Comparison of ENCODE assay signal across 13 cellular contexts in the genomic region with DNA sequence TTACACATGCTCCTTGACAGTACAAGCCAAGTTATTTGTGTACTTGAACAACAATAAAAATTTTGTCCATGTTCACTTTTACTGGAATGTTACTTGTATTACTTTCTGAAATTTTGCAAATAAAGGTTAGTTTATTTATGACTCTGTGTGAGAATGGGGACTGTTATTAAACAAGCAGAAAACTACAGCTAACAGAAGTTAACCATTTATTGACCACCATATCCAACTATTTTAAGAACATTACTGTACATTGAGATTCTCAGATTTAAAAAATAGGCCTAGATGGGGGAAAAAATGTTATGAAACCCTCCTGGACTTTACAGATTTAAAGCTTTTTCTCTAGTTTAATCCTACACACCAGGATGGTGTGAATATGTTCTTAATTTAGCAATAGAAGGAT. TPM values are rescaled to one million over a fixed set of nuclear protein-coding genes. Genes with fewer than 3 reads are reported as not detected.
DNase-seq lines count a peak whose midpoint lies in the region; ATAC-seq and TF ChIP-seq lines count a peak whose summit lies in the region.
"Had no signal": no experiment of that assay in that cellular context is flagged by ENCODE, and none has a peak within 500 bp of the region (broad histone marks: within the 10 kb centered on the region; RNA-seq: fewer than 3 reads in every experiment).

No MANE protein-coding gene starts in this region.

- H3K23ac ChIP-seq in mesenchymal stem cell (ENCODE audit: low read length in 2 of 2), result no peak overlapping the region

- no peak overlapping the region for H3K27ac ChIP-seq in AG04450 (ENCODE audit: low read depth, low read length)
- no peak overlapping the region for H3K27ac ChIP-seq in mesenchymal stem cell (ENCODE audit: low read length, poor library complexity, severe bottlenecking)

- H2BK5ac ChIP-seq in mesenchymal stem cell (ENCODE audit: low read depth, low read length, poor library complexity, severe bottlenecking), result no peak overlapping the region

- H3K9me3 Mint-ChIP-seq in activated T-helper 1 cell treated with anti-CD3 and anti-CD28 coated beads, Interleukin-12 subunit alpha, Interleukin-12 subunit beta, Interleukin-2, Interleukin-4 antibody, amounts not matched to agents 30 ng/mL and 10 ng/mL and 1 ng/mL, durations not matched to agents 14 hours and 24 hours and 36 hours, result no peaks in the 10 kb centered on the region

- H3K9me3 ChIP-seq in AG04450 (ENCODE audit: control insufficient read depth, insufficient read depth, low read length) (no peaks in the 10 kb centered on the region; the same call in 1 of the 2 replicates), mesenchymal stem cell (ENCODE audit: control insufficient read depth, low read length) (no peaks in the 10 kb centered on the region)

- peak overlapping the region; percentile 90 for H3K4me3 Mint-ChIP-seq in activated T-helper 1 cell treated with anti-CD3 and anti-CD28 coated beads, Interleukin-12 subunit alpha, Interleukin-12 subunit beta, Interleukin-2, Interleukin-4 antibody, amounts not matched to agents 30 ng/mL and 10 ng/mL and 1 ng/mL, durations not matched to agents 14 hours and 24 hours and 36 hours

- H2BK12ac ChIP-seq in mesenchymal stem cell (ENCODE audit: low read length in 2 of 2), result no peak overlapping the region

- peaks cover 15% of the 10 kb centered on the region for H3K79me1 ChIP-seq in mesenchymal stem cell (replicated peaks; ENCODE audit: low read length, poor library complexity, severe bottlenecking)

- DNase-seq in AG04450 (ENCODE audit: low read depth, low spot score) (no peak), GM06990 (ENCODE audit: extremely low read depth, insufficient read length) (no peak), mesenchymal stem cell (no peak), NCI-H1092 (lab: John Stamatoyannopoulos, UW) (no peak), omental fat pad (ENCODE audit: low spot score) (no peak), SW480 (ENCODE audit: low spot score) (no peak), NCI-H69 (lab: John Stamatoyannopoulos, UW) (no peak)
- no peak for DNase-seq in activated T-helper 1 cell treated with anti-CD3 and anti-CD28 coated beads, Interleukin-12 subunit alpha, Interleukin-12 subunit beta, Interleukin-2, Interleukin-4 antibody, amounts not matched to agents 30 ng/mL and 10 ng/mL and 1 ng/mL, durations not matched to agents 14 hours and 24 hours and 36 hours (ENCODE audit: low spot score)
- DNase-seq: activated CD8-positive, alpha-beta memory T cell treated with anti-CD3 and anti-CD28 coated beads, Interleukin-2, amount 50 U/mL, for 48 hours; C1 segment of cervical spinal cord; dermis blood vessel endothelial cell; NCI-H446 treated with DMSO at 0.1 percent for 48 hours; right cardiac atrium had no signal

- H3K36me3 ChIP-seq in GM06990 (ENCODE audit: control insufficient read depth, insufficient read depth, low read length) (no peaks in the 10 kb centered on the region; the same call in 1 of the 2 replicates), mesenchymal stem cell (ENCODE audit: control insufficient read depth in 1 of 2, insufficient read depth in 2 of 2, low read depth in 1 of 2, low read length in 2 of 2) (peaks cover 12 to 18% of the 10 kb centered on the region in 2 experiments)

- H3K4me1 ChIP-seq in mesenchymal stem cell (ENCODE audit: control insufficient read depth, insufficient read depth, low read depth, low read length), result peaks cover 10% of the 10 kb centered on the region

- POLR2A ChIA-PET in AG04450 (lab: Yijun Ruan, JAX), result interaction anchor here (1.1 kb wide), 1 partner anchor 101 kb away, joined by 4 read pairs; the partner anchor contains the start of gene DCAF10

- no peak overlapping the region for H4K8ac ChIP-seq in mesenchymal stem cell (ENCODE audit: low read length)

- no peak overlapping the region for H3K18ac ChIP-seq in mesenchymal stem cell (ENCODE audit: low read depth in 1 of 2, low read length in 2 of 2)

- CTCF ChIA-PET in AG04450 (lab: Charles Lee), result interaction anchor here (0.7 to 2.9 kb wide), 6 partner anchors 10 to 421 kb away, joined by 3 to 11 read pairs (median 4); no protein-coding TSS in a partner anchor

- no peak overlapping the region for H3K14ac ChIP-seq in mesenchymal stem cell (ENCODE audit: low read length in 2 of 2)

- intact Hi-C loops in activated T-helper 1 cell treated with anti-CD3 and anti-CD28 coated beads, Interleukin-12 subunit alpha, Interleukin-12 subunit beta, Interleukin-2, Interleukin-4 antibody, amounts not matched to agents 30 ng/mL and 10 ng/mL and 1 ng/mL, durations not matched to agents 14 hours and 24 hours and 36 hours (cut with micrococcal nuclease), result loop anchor here (5.0 to 10.0 kb wide), 3 partner anchors 65 to 1417 kb away; partner anchors contain the start of gene ZBTB5

- H2BK15ac ChIP-seq in mesenchymal stem cell (ENCODE audit: low read depth, poor library complexity, severe bottlenecking), result no peak overlapping the region

- H4K91ac ChIP-seq in mesenchymal stem cell (ENCODE audit: low read length), result no peak overlapping the region

- no peak for ATAC-seq in omental fat pad (ENCODE audit: low FRiP score)
- ATAC-seq: right cardiac atrium had no signal

- H3K4ac ChIP-seq in mesenchymal stem cell (ENCODE audit: low read depth in 1 of 2, low read length in 2 of 2), result no peak overlapping the region

- TF ChIP-seq CTCF in AG04450 (IDR thresholded peaks at IDR 0.05; ENCODE audit: low read depth, low read length) (no peak), GM06990 (IDR thresholded peaks at IDR 0.05; ENCODE audit: insufficient read depth, low read length, poor library complexity, severe bottlenecking) (no peak), omental fat pad (IDR thresholded peaks at IDR 0.05) (no peak)

- H3K27me3 ChIP-seq in AG04450 (ENCODE audit: control insufficient read depth, insufficient read depth, low read length), result no peaks in the 10 kb centered on the region
- H3K27me3 ChIP-seq in GM06990 (replicated peaks; ENCODE audit: control insufficient read depth, insufficient read depth, low read length), result no peaks in the 10 kb centered on the region
- no peaks in the 10 kb centered on the region for H3K27me3 ChIP-seq in mesenchymal stem cell (ENCODE audit: control insufficient read depth in 1 of 2, insufficient read depth in 1 of 2, low read length in 2 of 2)

- H3K27me3 Mint-ChIP-seq in activated T-helper 1 cell treated with anti-CD3 and anti-CD28 coated beads, Interleukin-12 subunit alpha, Interleukin-12 subunit beta, Interleukin-2, Interleukin-4 antibody, amounts not matched to agents 30 ng/mL and 10 ng/mL and 1 ng/mL, durations not matched to agents 14 hours and 24 hours and 36 hours (ENCODE audit: insufficient read depth), result peaks cover 5% of the 10 kb centered on the region

- peak overlapping the region; percentile 90 for H3K9ac ChIP-seq in mesenchymal stem cell (ENCODE audit: low read length)

- H3K27ac Mint-ChIP-seq in activated T-helper 1 cell treated with anti-CD3 and anti-CD28 coated beads, Interleukin-12 subunit alpha, Interleukin-12 subunit beta, Interleukin-2, Interleukin-4 antibody, amounts not matched to agents 30 ng/mL and 10 ng/mL and 1 ng/mL, durations not matched to agents 14 hours and 24 hours and 36 hours, result no peak overlapping the region

- H3K4me2 ChIP-seq in mesenchymal stem cell (ENCODE audit: low read length, poor library complexity, severe bottlenecking), result no peak overlapping the region

- H2BK120ac ChIP-seq in mesenchymal stem cell (ENCODE audit: low read depth, low read length), result no peak overlapping the region

- H3K4me3 ChIP-seq in AG04450 (ENCODE audit: low read depth, low read length) (peak overlapping the region; percentile 83), GM06990 (replicated peaks; ENCODE audit: low read depth, low read length) (peak overlapping the region; percentile 2; the same call in 1 of the 2 replicates), mesenchymal stem cell (ENCODE audit: insufficient read depth in 1 of 2, low read depth in 1 of 2, low read length in 2 of 2) (peak overlapping the region in 1 of 2 experiments; percentile 95)

- no peak overlapping the region for H2AK5ac ChIP-seq in mesenchymal stem cell (ENCODE audit: low read length, severe bottlenecking)

- peaks cover 14% of the 10 kb centered on the region for H3K36me3 Mint-ChIP-seq in activated T-helper 1 cell treated with anti-CD3 and anti-CD28 coated beads, Interleukin-12 subunit alpha, Interleukin-12 subunit beta, Interleukin-2, Interleukin-4 antibody, amounts not matched to agents 30 ng/mL and 10 ng/mL and 1 ng/mL, durations not matched to agents 14 hours and 24 hours and 36 hours (ENCODE audit: low read depth)

- peaks cover 33% of the 10 kb centered on the region for H3K4me1 Mint-ChIP-seq in activated T-helper 1 cell treated with anti-CD3 and anti-CD28 coated beads, Interleukin-12 subunit alpha, Interleukin-12 subunit beta, Interleukin-2, Interleukin-4 antibody, amounts not matched to agents 30 ng/mL and 10 ng/mL and 1 ng/mL, durations not matched to agents 14 hours and 24 hours and 36 hours (ENCODE audit: low read depth)

- no peak overlapping the region for H2AFZ ChIP-seq in mesenchymal stem cell (ENCODE audit: low read depth, low read length)

RNA-seq across cellular contexts. Expression of gene SLC25A51, which starts 1.8 kb away (rescaled TPM):
- polyA plus RNA-seq in AG04450 (2011; rRNA removed), result 27.7 and 29.9 TPM in 2 replicates
- 87.6 and 89.6 TPM in 2 replicates for polyA minus RNA-seq in AG04450 (2011; rRNA and poly(A)+ RNA removed)
- total RNA-seq in activated T-helper 1 cell treated with anti-CD3 and anti-CD28 coated beads, Interleukin-12 subunit alpha, Interleukin-12 subunit beta, Interleukin-2, Interleukin-4 antibody, amounts not matched to agents 30 ng/mL and 10 ng/mL and 1 ng/mL, durations not matched to agents 14 hours and 24 hours and 36 hours, result 30.0 and 31.3 TPM in 2 replicates
- polyA plus RNA-seq in mesenchymal stem cell (2013, experiment 1 of 2), result 25.1 TPM
- polyA plus RNA-seq in mesenchymal stem cell (2013, experiment 2 of 2), result 24.0 TPM
- 10 to 100 TPM; 34.5 to 59.1 (median 52.0) TPM for total RNA-seq in omental fat pad
